ENCODE assay signal across 10 cellular contexts in the genomic region with DNA sequence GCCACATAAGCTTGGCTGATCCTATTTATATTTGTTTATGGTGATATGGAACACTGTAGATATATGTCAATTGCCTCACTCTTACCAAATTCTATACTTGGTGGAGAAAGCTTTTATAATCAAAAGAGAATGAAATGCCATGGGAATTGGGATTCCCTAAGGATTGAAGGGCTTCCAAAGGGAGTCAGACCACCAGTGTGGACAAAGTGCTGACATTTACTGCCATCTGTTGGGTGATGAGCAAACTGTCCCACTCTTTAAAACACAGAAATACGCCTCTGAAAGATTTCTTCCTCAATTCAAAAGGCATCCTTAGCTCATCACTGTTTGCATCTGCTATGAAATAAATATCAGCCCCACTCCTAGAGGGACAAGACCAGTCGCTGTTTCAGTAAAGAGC. TPM values are rescaled to one million over a fixed set of nuclear protein-coding genes. Genes with fewer than 3 reads are reported as not detected.
DNase-seq lines count a peak whose midpoint lies in the region; ATAC-seq and TF ChIP-seq lines count a peak whose summit lies in the region.
"Had no signal": no experiment of that assay in that cellular context is flagged by ENCODE, and none has a peak within 500 bp of the region (broad histone marks: within the 10 kb centered on the region; RNA-seq: fewer than 3 reads in every experiment).

No MANE protein-coding gene starts in this region.

- TF ChIP-seq CTCF in HFFc6 (IDR thresholded peaks at IDR 0.05) (peak; percentile 68), suprapubic skin (IDR thresholded peaks at IDR 0.05) (peak in 1 of 2 donors; percentile 7)

- POLR2A ChIA-PET in CD4-positive, alpha-beta memory T cell (lab: Charles Lee; ENCODE audit: partially characterized antibody): no interaction called here

- no peak for TF ChIP-seq POLR2A in suprapubic skin (IDR thresholded peaks at IDR 0.05)

- intact Hi-C loops in CD4-positive, alpha-beta memory T cell (cut with micrococcal nuclease): loop anchor here (1.0 kb wide), 1 partner anchor 826 kb away; no protein-coding TSS in a partner anchor

- H3K4me1 Mint-ChIP-seq in HFFc6 (ENCODE audit: low read depth): no peaks in the 10 kb centered on the region
- H3K4me1 Mint-ChIP-seq in effector memory CD8-positive, alpha-beta T cell (ENCODE audit: low read depth in 2 of 2): no peaks in the 10 kb centered on the region
- H3K4me1 Mint-ChIP-seq in CD4-positive, alpha-beta memory T cell: no peaks in the 10 kb centered on the region

- ATAC-seq in SK-N-SH treated with all-trans-retinoic acid at 6 μM for 48 hours: peak; percentile 68; the same call in 2 of the 3 replicates
- peak; percentile 39 for ATAC-seq in left lobe of liver
- no peak for ATAC-seq in effector memory CD8-positive, alpha-beta T cell (replicated peaks)

- no peak overlapping the region for H3K4me3 ChIP-seq in suprapubic skin
- H3K4me3 ChIP-seq in CD4-positive, alpha-beta memory T cell (ENCODE audit: low read length in 2 of 2): no peak overlapping the region

- H3K9me3 Mint-ChIP-seq in HFFc6: no peaks in the 10 kb centered on the region
- H3K9me3 Mint-ChIP-seq in effector memory CD8-positive, alpha-beta T cell: no peaks in the 10 kb centered on the region
- H3K9me3 Mint-ChIP-seq in CD4-positive, alpha-beta memory T cell: no peaks in the 10 kb centered on the region

- no peaks in the 10 kb centered on the region; the same call in none of the 2 replicates for H3K36me3 Mint-ChIP-seq in HFFc6 (ENCODE audit: low read depth)
- H3K36me3 Mint-ChIP-seq in effector memory CD8-positive, alpha-beta T cell (ENCODE audit: insufficient read depth): peaks cover 5% of the 10 kb centered on the region
- no peaks in the 10 kb centered on the region for H3K36me3 Mint-ChIP-seq in CD4-positive, alpha-beta memory T cell

- H3K27ac Mint-ChIP-seq in HFFc6: no peak overlapping the region
- H3K27ac Mint-ChIP-seq in effector memory CD8-positive, alpha-beta T cell: no peak overlapping the region
- H3K27ac Mint-ChIP-seq in CD4-positive, alpha-beta memory T cell: no peak overlapping the region

- no peaks in the 10 kb centered on the region for H3K36me3 ChIP-seq in suprapubic skin
- H3K36me3 ChIP-seq in CD4-positive, alpha-beta memory T cell (ENCODE audit: insufficient read depth, low read length): no peaks in the 10 kb centered on the region

- H3K27ac ChIP-seq in suprapubic skin: no peak overlapping the region
- no peak overlapping the region for H3K27ac ChIP-seq in CD4-positive, alpha-beta memory T cell (ENCODE audit: low read depth, low read length)

- no peak overlapping the region for H3K4me3 Mint-ChIP-seq in HFFc6
- no peak overlapping the region for H3K4me3 Mint-ChIP-seq in effector memory CD8-positive, alpha-beta T cell
- H3K4me3 Mint-ChIP-seq in CD4-positive, alpha-beta memory T cell: no peak overlapping the region

- no peak for TF ChIP-seq EP300 in suprapubic skin (IDR thresholded peaks at IDR 0.05)

- CTCF ChIA-PET in CD4-positive, alpha-beta memory T cell (lab: Charles Lee; ENCODE audit: partially characterized antibody): interaction anchor here (1.1 to 2.3 kb wide), 5 partner anchors 9 to 826 kb away, joined by 3 to 9 read pairs (median 4); no protein-coding TSS in a partner anchor

- WGBS in suprapubic skin: 85% methylated on average over 2 of the region's 2 CpGs

- H3K27me3 ChIP-seq in suprapubic skin: peaks cover 13% of the 10 kb centered on the region
- H3K27me3 ChIP-seq in CD4-positive, alpha-beta memory T cell (ENCODE audit: insufficient read depth, low read length): peaks cover 15% of the 10 kb centered on the region

- no peaks in the 10 kb centered on the region for H3K9me3 ChIP-seq in suprapubic skin
- H3K9me3 ChIP-seq in CD4-positive, alpha-beta memory T cell (ENCODE audit: control insufficient read depth in 1 of 2, low read length in 2 of 2): no peaks in the 10 kb centered on the region

- no peaks in the 10 kb centered on the region; the same call in 1 of the 2 replicates for H3K27me3 Mint-ChIP-seq in HFFc6 (ENCODE audit: insufficient read depth)
- H3K27me3 Mint-ChIP-seq in effector memory CD8-positive, alpha-beta T cell: peaks cover 47 to 55% of the 10 kb centered on the region in 2 donors
- H3K27me3 Mint-ChIP-seq in CD4-positive, alpha-beta memory T cell: peaks cover 29 to 34% of the 10 kb centered on the region in 2 donors

- DNase-seq in COR-L47 (lab: John Stamatoyannopoulos, UW) (peak; percentile 21), HFFc6 (no peak), left lobe of liver (ENCODE audit: low spot score) (no peak), NCI-H128 (lab: John Stamatoyannopoulos, UW; ENCODE audit: unreplicated experiment) (no peak), suprapubic skin (ENCODE audit: low spot score in 2 of 2) (no peak)
- no peak for DNase-seq in effector memory CD8-positive, alpha-beta T cell
- DNase-seq in CD4-positive, alpha-beta memory T cell: no peak
- DNase-seq: effector CD4-positive, alpha-beta T cell; T-helper 2 cell had no signal

- no peaks in the 10 kb centered on the region for H3K4me1 ChIP-seq in suprapubic skin
- no peaks in the 10 kb centered on the region for H3K4me1 ChIP-seq in CD4-positive, alpha-beta memory T cell (ENCODE audit: insufficient read depth, low read length)

TF ChIP-seq in SK-N-SH treated with all-trans-retinoic acid at 6 μM for 48 hours, 23 proteins besides CTCF, POLR2A, EP300 and RAD21:
- TF ChIP-seq, protein P1, sequence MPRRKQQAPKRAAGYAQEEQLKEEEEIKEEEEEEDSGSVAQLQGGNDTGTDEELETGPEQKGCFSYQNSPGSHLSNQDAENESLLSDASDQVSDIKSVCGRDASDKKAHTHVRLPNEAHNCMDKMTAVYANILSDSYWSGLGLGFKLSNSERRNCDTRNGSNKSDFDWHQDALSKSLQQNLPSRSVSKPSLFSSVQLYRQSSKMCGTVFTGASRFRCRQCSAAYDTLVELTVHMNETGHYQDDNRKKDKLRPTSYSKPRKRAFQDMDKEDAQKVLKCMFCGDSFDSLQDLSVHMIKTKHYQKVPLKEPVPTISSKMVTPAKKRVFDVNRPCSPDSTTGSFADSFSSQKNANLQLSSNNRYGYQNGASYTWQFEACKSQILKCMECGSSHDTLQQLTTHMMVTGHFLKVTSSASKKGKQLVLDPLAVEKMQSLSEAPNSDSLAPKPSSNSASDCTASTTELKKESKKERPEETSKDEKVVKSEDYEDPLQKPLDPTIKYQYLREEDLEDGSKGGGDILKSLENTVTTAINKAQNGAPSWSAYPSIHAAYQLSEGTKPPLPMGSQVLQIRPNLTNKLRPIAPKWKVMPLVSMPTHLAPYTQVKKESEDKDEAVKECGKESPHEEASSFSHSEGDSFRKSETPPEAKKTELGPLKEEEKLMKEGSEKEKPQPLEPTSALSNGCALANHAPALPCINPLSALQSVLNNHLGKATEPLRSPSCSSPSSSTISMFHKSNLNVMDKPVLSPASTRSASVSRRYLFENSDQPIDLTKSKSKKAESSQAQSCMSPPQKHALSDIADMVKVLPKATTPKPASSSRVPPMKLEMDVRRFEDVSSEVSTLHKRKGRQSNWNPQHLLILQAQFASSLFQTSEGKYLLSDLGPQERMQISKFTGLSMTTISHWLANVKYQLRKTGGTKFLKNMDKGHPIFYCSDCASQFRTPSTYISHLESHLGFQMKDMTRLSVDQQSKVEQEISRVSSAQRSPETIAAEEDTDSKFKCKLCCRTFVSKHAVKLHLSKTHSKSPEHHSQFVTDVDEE (CRISPR knock-in tag; IDR thresholded peaks at IDR 0.05): no peak

RNA-seq across cellular contexts. Expression of a gene that starts 7.1 kb away (rescaled TPM):
- 1 to 10 TPM; 1.7 to 2.4 (median 2.1) TPM for total RNA-seq in HFFc6 (2021; fragmentation: NEBNext Ultra II Directional; extraction: Animal tissue kit (Norgen Biotek cat#: 25700))
- total RNA-seq in left lobe of liver (9.1 TPM), suprapubic skin (1 to 10 TPM; 1.0 to 3.4 (median 2.0) TPM)
- total RNA-seq in CD4-positive, alpha-beta memory T cell: under 1 TPM; 0.08 to 0.09 TPM
- polyA plus RNA-seq in CD4-positive, alpha-beta memory T cell: under 1 TPM; 0.13 to 0.25 TPM
